In genomic region chr17:81400154-81400938, GRCh38 we compare ENCODE assay signal across 8 cellular contexts. TPM values are rescaled to one million over a fixed set of nuclear protein-coding genes. Genes with fewer than 3 reads are reported as not detected.
DNase-seq lines count a peak whose midpoint lies in the region; ATAC-seq and TF ChIP-seq lines count a peak whose summit lies in the region.

No MANE protein-coding gene starts in this region.

- H3K36me3 Mint-ChIP-seq in activated naive CD4-positive, alpha-beta T cell treated with anti-CD3 and anti-CD28 coated beads, Interleukin-2, amount 10 ng/mL, durations not matched to agents 7 days and 5 days = peaks cover 6% of the 10 kb centered on the region
- peaks cover 2 to 5% of the 10 kb centered on the region in 2 donors for H3K36me3 Mint-ChIP-seq in activated T-cell treated with anti-CD3 and anti-CD28 coated beads, Interleukin-2, amount 50 U/mL, for 72 hours (ENCODE audit: insufficient read depth in 2 of 2)
- H3K36me3 Mint-ChIP-seq in glutamatergic neuron (ENCODE audit: unreplicated experiment) (no peaks in the 10 kb centered on the region), osteocyte (ENCODE audit: unreplicated experiment) (no peaks in the 10 kb centered on the region)

- peaks cover 14% of the 10 kb centered on the region for H3K4me1 Mint-ChIP-seq in activated naive CD4-positive, alpha-beta T cell treated with anti-CD3 and anti-CD28 coated beads, Interleukin-2, amount 10 ng/mL, durations not matched to agents 7 days and 5 days
- peaks cover 14% of the 10 kb centered on the region for H3K4me1 Mint-ChIP-seq in activated T-cell treated with anti-CD3 and anti-CD28 coated beads, Interleukin-2, amount 50 U/mL, for 72 hours (ENCODE audit: low read depth)
- H3K4me1 Mint-ChIP-seq in glutamatergic neuron (ENCODE audit: low read depth, unreplicated experiment) (peaks cover 32% of the 10 kb centered on the region), osteocyte (ENCODE audit: unreplicated experiment) (peaks cover 58% of the 10 kb centered on the region)

- DNase-seq in activated naive CD4-positive, alpha-beta T cell treated with anti-CD3 and anti-CD28 coated beads, Interleukin-2, amount 10 ng/mL, durations not matched to agents 7 days and 5 days = peak; percentile 40
- DNase-seq in activated naive CD4-positive, alpha-beta T cell treated with anti-CD3 and anti-CD28 coated beads, Interleukin-2, amount 50 U/mL, for 16 hours = no peak
- peak in 1 of 2 donors; percentile 19 for DNase-seq in activated T-cell treated with anti-CD3 and anti-CD28 coated beads, Interleukin-2, amount 50 U/mL, for 72 hours
- DNase-seq in glutamatergic neuron (peak; percentile 65), osteocyte (ENCODE audit: extremely low spot score, unreplicated experiment) (no peak)
- no peak for DNase-seq in activated CD4-positive, CD25-positive, alpha-beta regulatory T cell treated with anti-CD3 and anti-CD28 coated beads, Interleukin-2, amount 50 U/mL, for 72 hours

- no peaks in the 10 kb centered on the region for H3K9me3 Mint-ChIP-seq in activated naive CD4-positive, alpha-beta T cell treated with anti-CD3 and anti-CD28 coated beads, Interleukin-2, amount 10 ng/mL, durations not matched to agents 7 days and 5 days
- no peaks in the 10 kb centered on the region for H3K9me3 Mint-ChIP-seq in activated T-cell treated with anti-CD3 and anti-CD28 coated beads, Interleukin-2, amount 50 U/mL, for 72 hours
- H3K9me3 Mint-ChIP-seq in glutamatergic neuron (ENCODE audit: unreplicated experiment) = peaks cover 40% of the 10 kb centered on the region
- H3K9me3 Mint-ChIP-seq in osteocyte (ENCODE audit: unreplicated experiment) = no peaks in the 10 kb centered on the region

- H3K4me3 Mint-ChIP-seq in activated naive CD4-positive, alpha-beta T cell treated with anti-CD3 and anti-CD28 coated beads, Interleukin-2, amount 10 ng/mL, durations not matched to agents 7 days and 5 days = peak overlapping the region; percentile 71
- H3K4me3 Mint-ChIP-seq in activated T-cell treated with anti-CD3 and anti-CD28 coated beads, Interleukin-2, amount 50 U/mL, for 72 hours = peak overlapping the region; percentile 66 to 74
- peak overlapping the region; percentile 95 for H3K4me3 Mint-ChIP-seq in glutamatergic neuron (ENCODE audit: unreplicated experiment)
- H3K4me3 Mint-ChIP-seq in osteocyte (ENCODE audit: unreplicated experiment) = peak overlapping the region; percentile 86

- peak overlapping the region; percentile 84 for H3K27ac Mint-ChIP-seq in activated naive CD4-positive, alpha-beta T cell treated with anti-CD3 and anti-CD28 coated beads, Interleukin-2, amount 10 ng/mL, durations not matched to agents 7 days and 5 days
- H3K27ac Mint-ChIP-seq in activated T-cell treated with anti-CD3 and anti-CD28 coated beads, Interleukin-2, amount 50 U/mL, for 72 hours = no peak overlapping the region
- H3K27ac Mint-ChIP-seq in glutamatergic neuron (ENCODE audit: unreplicated experiment) (peak overlapping the region; percentile 99), osteocyte (ENCODE audit: unreplicated experiment) (peak overlapping the region; percentile 93)

- CTCF ChIA-PET in activated naive CD4-positive, alpha-beta T cell treated with anti-CD3 and anti-CD28 coated beads, Interleukin-2, amount 10 ng/mL, durations not matched to agents 7 days and 5 days (lab: Charles Lee) = no interaction called here

- TF ChIP-seq CTCF in glutamatergic neuron (IDR thresholded peaks at IDR 0.05; ENCODE audit: partially characterized antibody, unreplicated experiment) (no peak), osteocyte (IDR thresholded peaks at IDR 0.05) (no peak)

- peaks cover 97% of the 10 kb centered on the region for H3K27me3 Mint-ChIP-seq in activated naive CD4-positive, alpha-beta T cell treated with anti-CD3 and anti-CD28 coated beads, Interleukin-2, amount 10 ng/mL, durations not matched to agents 7 days and 5 days
- peaks cover 58% of the 10 kb centered on the region for H3K27me3 Mint-ChIP-seq in activated T-cell treated with anti-CD3 and anti-CD28 coated beads, Interleukin-2, amount 50 U/mL, for 72 hours (ENCODE audit: low read depth)
- H3K27me3 Mint-ChIP-seq in glutamatergic neuron (ENCODE audit: unreplicated experiment) (peaks cover 33% of the 10 kb centered on the region), osteocyte (ENCODE audit: unreplicated experiment) (no peaks in the 10 kb centered on the region)

- no peak for ATAC-seq in activated T-cell treated with anti-CD3 and anti-CD28 coated beads, Interleukin-2, amount 50 U/mL, for 72 hours (replicated peaks in 1 of 2)
- ATAC-seq in GM21529 (IDR thresholded peaks at IDR 0.05; ENCODE audit: unreplicated experiment) (no peak), GM21786 (IDR thresholded peaks at IDR 0.05; ENCODE audit: unreplicated experiment) (no peak)

RNA-seq across cellular contexts. Expression of gene BAHCC1, which starts 5.1 kb away (rescaled TPM):
- under 1 TPM; 0.02 to 0.14 TPM for total RNA-seq in activated T-cell treated with anti-CD3 and anti-CD28 coated beads, Interleukin-2, amount 50 U/mL, for 72 hours
- total RNA-seq in glutamatergic neuron (ENCODE audit: unreplicated experiment) (111 TPM), osteocyte (55.7 and 57.0 TPM in 2 replicates)

Comparison
In these comparisons a context has a peak if more than half of its experiments do, and no peak if none do; other contexts are left out.
1. DNase-seq: peak in activated naive CD4-positive, alpha-beta T cell treated with anti-CD3 and anti-CD28 coated beads, Interleukin-2, amount 10 ng/mL, durations not matched to agents 7 days and 5 days (single experiment) and glutamatergic neuron (single experiment); none in activated naive CD4-positive, alpha-beta T cell treated with anti-CD3 and anti-CD28 coated beads, Interleukin-2, amount 50 U/mL, for 16 hours (single experiment), osteocyte (single experiment) and activated CD4-positive, CD25-positive, alpha-beta regulatory T cell treated with anti-CD3 and anti-CD28 coated beads, Interleukin-2, amount 50 U/mL, for 72 hours (single experiment).
2. RNA of gene BAHCC1, which starts 5.1 kb away (total RNA-seq): 111 TPM in glutamatergic neuron (single experiment) and 55.7 to 57.0 TPM in osteocyte; 0.02 to 0.14 TPM in activated T-cell treated with anti-CD3 and anti-CD28 coated beads, Interleukin-2, amount 50 U/mL, for 72 hours; every median in the first group is over 10 times any median in the second.
3. Peak in every context shown above with its lines, with median percentiles within 50 percentile points of each other: H3K4me3 Mint-ChIP-seq.